In genomic region chr19:310781-311496, GRCh38 we compare ENCODE assay signal across 1 cellular context.
TF ChIP-seq lines count a peak whose summit lies in the region.

No MANE protein-coding gene starts in this region.

TF ChIP-seq in endothelial cell of umbilical vein, 7 proteins besides CTCF, POLR2A, EP300 and RAD21:
- no peak for TF ChIP-seq EZH2 (IDR thresholded peaks at IDR 0.05; ENCODE audit: borderline replicate concordance, low read depth, low read length, severe bottlenecking)
- peak; percentile 11 for TF ChIP-seq POLR2AphosphoS5 (IDR thresholded peaks at IDR 0.05; ENCODE audit: insufficient read depth, low read depth, low read length)
